25 cellular contexts compared by ENCODE assay signal in genomic region chr1:196734460-196734859, GRCh38. TPM values are rescaled to one million over a fixed set of nuclear protein-coding genes. Genes with fewer than 3 reads are reported as not detected.
"Had no signal": no experiment of that assay in that cellular context is flagged by ENCODE, and none has a peak within 500 bp of the region (broad histone marks: within the 10 kb centered on the region; RNA-seq: fewer than 3 reads in every experiment).

No MANE protein-coding gene starts in this region.

- ATAC-seq: foreskin keratinocyte; gastroesophageal sphincter; heart left ventricle; left cardiac atrium; lower lobe of right lung; naive thymus-derived CD8-positive, alpha-beta T cell; stimulated activated naive B cell treated with anti-CD40 and anti-IgM and Interleukin-4, amounts not matched to agents 10 μg/mL and 1 μg/mL and 100 μg/mL, for 72 hours had no signal

- H2AFZ ChIP-seq: hepatocyte had no signal

- H3K27ac ChIP-seq: colonic mucosa, epithelial cell of prostate, esophagus muscularis mucosa, foreskin keratinocyte, gastroesophageal sphincter, heart left ventricle, hepatocyte, left ventricle myocardium inferior, lower lobe of right lung, prostate gland, right atrium auricular region, skin epidermis, thoracic aorta, tibial nerve, upper lobe of left lung had no signal

- DNase-seq: colonic mucosa; effector CD8-positive, alpha-beta T cell; endodermal cell; foreskin keratinocyte; heart left ventricle; left cardiac atrium; left ventricle myocardium inferior; lower lobe of right lung; naive thymus-derived CD8-positive, alpha-beta T cell; nephron progenitor cell; nucleus accumbens; spleen; stimulated activated naive B cell treated with anti-CD40 and anti-IgM and Interleukin-4, amounts not matched to agents 10 μg/mL and 1 μg/mL and 100 μg/mL, for 72 hours; upper lobe of left lung had no signal

- H3K36me3 ChIP-seq: colonic mucosa, prostate gland, thoracic aorta had no signal

- H3K4me2 ChIP-seq: hepatocyte had no signal

- H3K9me3 ChIP-seq: colonic mucosa, esophagus muscularis mucosa, gastroesophageal sphincter, lower lobe of right lung, prostate gland, thoracic aorta had no signal

- H3K4me1 ChIP-seq: colonic mucosa, esophagus muscularis mucosa, foreskin keratinocyte, gastroesophageal sphincter, heart left ventricle, left ventricle myocardium inferior, lower lobe of right lung, prostate gland, right atrium auricular region, spleen, tibial nerve, upper lobe of left lung had no signal

- H3K27me3 ChIP-seq: colonic mucosa, esophagus muscularis mucosa, foreskin keratinocyte, gastroesophageal sphincter, heart left ventricle, hepatocyte, right atrium auricular region, spleen, tibial nerve, upper lobe of left lung had no signal

- H3K79me2 ChIP-seq: hepatocyte had no signal

- H3K4me3 ChIP-seq: colonic mucosa, esophagus muscularis mucosa, gastroesophageal sphincter, heart left ventricle, hepatocyte, left ventricle myocardium inferior, lower lobe of right lung, prostate gland, right atrium auricular region, skin epidermis, spleen, thoracic aorta, tibial nerve, upper lobe of left lung had no signal

RNA-seq across cellular contexts. Expression of gene CFHR3, which starts 40.2 kb away (rescaled TPM):
- total RNA-seq: esophagus muscularis mucosa; foreskin keratinocyte; kidney epithelial cell; left ventricle myocardium inferior; naive thymus-derived CD8-positive, alpha-beta T cell; prostate gland had no signal
- polyA plus RNA-seq: fibroblast of lung; foreskin keratinocyte; naive thymus-derived CD8-positive, alpha-beta T cell had no signal
